Comparison of ENCODE assay signal across 7 cellular contexts in the genomic region with DNA sequence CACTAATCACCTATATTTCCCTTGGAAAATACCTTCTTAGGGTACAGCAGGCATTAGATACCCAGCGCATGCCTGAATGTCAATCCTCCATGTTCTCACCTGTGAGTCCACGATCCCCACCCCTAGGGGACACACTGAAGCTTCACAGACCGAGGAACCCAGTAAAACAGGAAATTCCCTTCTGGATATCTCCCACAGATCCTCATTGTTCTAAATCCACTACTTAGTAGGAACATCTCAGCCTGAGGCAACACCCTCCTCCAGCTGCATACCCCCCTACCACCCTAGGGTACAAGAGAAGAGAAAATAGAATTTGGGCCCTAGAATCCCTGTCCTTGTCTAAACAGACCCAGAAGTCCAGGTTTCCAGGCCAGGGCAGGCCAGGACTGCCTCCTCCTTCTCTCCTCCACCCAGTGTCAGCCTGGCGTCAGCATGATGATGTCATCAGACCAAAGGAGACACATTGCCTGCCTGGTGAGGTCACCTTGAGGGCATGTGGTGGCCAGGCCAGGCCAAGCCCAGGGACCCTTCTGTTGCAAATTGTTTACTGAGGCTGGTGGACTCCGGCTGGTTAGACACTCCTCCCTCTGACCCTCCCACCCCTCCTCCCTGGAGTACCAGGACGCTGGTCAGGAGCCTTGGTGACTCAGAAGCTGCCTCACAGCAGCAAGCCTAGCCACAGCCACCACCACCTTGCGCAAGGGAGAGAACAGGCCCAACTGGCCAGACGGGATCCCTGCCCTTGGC. TPM values are rescaled to one million over a fixed set of nuclear protein-coding genes. Genes with fewer than 3 reads are reported as not detected.
A peak's percentile ranks its signal among the peaks of the same experiment; 100 is the strongest.
DNase-seq lines count a peak whose midpoint lies in the region; ATAC-seq and TF ChIP-seq lines count a peak whose summit lies in the region.

No MANE protein-coding gene starts in this region.

- TF ChIP-seq CTCF in WERI-Rb-1 (IDR thresholded peaks at IDR 0.05; ENCODE audit: low read depth, low read length) (no peak), thoracic aorta (IDR thresholded peaks at IDR 0.05) (no peak)

- H3K36me3 ChIP-seq in HUES48 (ENCODE audit: control insufficient read depth, insufficient read depth, low read length) (no peaks in the 10 kb centered on the region), WERI-Rb-1 (no peaks in the 10 kb centered on the region), thoracic aorta (no peaks in the 10 kb centered on the region)

- TF ChIP-seq POLR2A in GM18505 (IDR thresholded peaks at IDR 0.05; ENCODE audit: borderline replicate concordance, extremely low read depth, insufficient read depth, insufficient read length), result no peak

- 0 out of 2 replicates have a peak, but pooled peaks cover 4% of the 10 kb centered on the region for H3K4me1 ChIP-seq in HUES48 (ENCODE audit: control insufficient read depth, insufficient read depth, low read length)
- H3K4me1 ChIP-seq in thoracic aorta (ENCODE audit: control insufficient read depth in 1 of 2, low read depth in 2 of 2), result no peaks in the 10 kb centered on the region

- no peak overlapping the region for H3K9ac ChIP-seq in HUES48 (ENCODE audit: low read depth, low read length)

- H3K4me3 ChIP-seq in HUES48 (ENCODE audit: low read depth, low read length) (no peak overlapping the region), WERI-Rb-1 (ENCODE audit: low read depth, low read length) (no peak overlapping the region), thoracic aorta (no peak overlapping the region)

- H3K27me3 ChIP-seq in HUES48 (ENCODE audit: control insufficient read depth, insufficient read depth, low read length) (no peaks in the 10 kb centered on the region), WERI-Rb-1 (ENCODE audit: insufficient read depth, low read depth, severe bottlenecking) (no peaks in the 10 kb centered on the region), thoracic aorta (replicated peaks; ENCODE audit: insufficient read depth) (no peaks in the 10 kb centered on the region)

- H3K27ac ChIP-seq in HUES48 (ENCODE audit: low read depth, low read length), result peak overlapping the region; percentile 59
- H3K27ac ChIP-seq in WERI-Rb-1, result peak overlapping the region; percentile 6
- no peak overlapping the region for H3K27ac ChIP-seq in thoracic aorta

- peak; percentile 30 for ATAC-seq in thoracic aorta (ENCODE audit: insufficient number of reproducible peaks, low FRiP score, low read depth)
- no peak for ATAC-seq in GM18505 (IDR thresholded peaks at IDR 0.05; ENCODE audit: unreplicated experiment)

- DNase-seq in WERI-Rb-1, result peak; percentile 51
- peak; percentile 92 for DNase-seq in hepatic stellate cell (ENCODE audit: low spot score)
- DNase-seq in thoracic aorta (ENCODE audit: low spot score), result peak; percentile 35
- DNase-seq in putamen (ENCODE audit: low spot score), result no peak
- DNase-seq in GM19238 (ENCODE audit: insufficient read length, low spot score), result no peak

- H3K9me3 ChIP-seq in HUES48 (ENCODE audit: control insufficient read depth, insufficient read depth, low read length) (no peaks in the 10 kb centered on the region), WERI-Rb-1 (ENCODE audit: severe bottlenecking) (no peaks in the 10 kb centered on the region), thoracic aorta (no peaks in the 10 kb centered on the region)

RNA-seq across cellular contexts. Expression of a gene that starts 6.2 kb away (rescaled TPM):
- total RNA-seq in thoracic aorta, result under 1 TPM in 1 of 2 donors, not detected in 1; 0.14 TPM

RNA-seq across cellular contexts. Expression of a gene that starts 13.5 kb away (rescaled TPM):
- total RNA-seq in thoracic aorta, result 10 to 100 TPM; 16.4 to 16.9 TPM

RNA-seq across cellular contexts. Expression of a gene that starts 15.0 kb away (rescaled TPM):
- total RNA-seq in thoracic aorta, result 1 to 10 TPM; 7.9 to 8.6 TPM

RNA-seq across cellular contexts. Expression of a gene that starts 34.7 kb away (rescaled TPM):
- 10 to 100 TPM; 22.7 to 92.7 TPM for total RNA-seq in thoracic aorta

RNA-seq across cellular contexts. Expression of a gene that starts 34.7 kb away (rescaled TPM):
- total RNA-seq in thoracic aorta, result 10 to 100 TPM; 25.3 to 42.1 TPM

Comparison
In these comparisons a context has a peak if more than half of its experiments do, and no peak if none do; other contexts are left out.
1. H3K27ac ChIP-seq: peak in HUES48 (single experiment) and WERI-Rb-1 (single experiment); none in thoracic aorta (0 of 2).
2. DNase-seq: peak in WERI-Rb-1 (single experiment), hepatic stellate cell (single experiment) and thoracic aorta (single experiment); none in putamen (single experiment) and GM19238 (single experiment).